Comparison of ENCODE assay signal across 1 cellular context in genomic region chr1:226679853-226680516, GRCh38.
A peak's percentile ranks its signal among the peaks of the same experiment; 100 is the strongest.
TF ChIP-seq lines count a peak whose summit lies in the region.

No MANE protein-coding gene starts in this region.

TF ChIP-seq in HEK293, 187 proteins besides CTCF, POLR2A, EP300 and RAD21 (continued from another document):
- TF ChIP-seq ZFHX2 (tag by site-specific recombination; conservative IDR thresholded peaks at IDR 0.05) (peak; percentile 39; the same call in 1 of the 2 replicates), SP3 (tag by site-specific recombination; IDR thresholded peaks at IDR 0.05) (peak; percentile 79), ZNF335 (tag by site-specific recombination; conservative IDR thresholded peaks at IDR 0.05) (peak; percentile 69), ZNF121 (tag by site-specific recombination; IDR thresholded peaks at IDR 0.05) (peak; percentile 99), PATZ1 (tag by site-specific recombination; IDR thresholded peaks at IDR 0.05) (peak; percentile 82), ZIC2 (tag by site-specific recombination; IDR thresholded peaks at IDR 0.05) (peak; percentile 73), MEIS1 (CRISPR knock-in tag; IDR thresholded peaks at IDR 0.05; ENCODE audit: borderline replicate concordance) (no peak), ZNF433 (tag by site-specific recombination; IDR thresholded peaks at IDR 0.05; ENCODE audit: low read depth) (no peak), ZNF366 (tag by site-specific recombination; conservative IDR thresholded peaks at IDR 0.05) (peak; percentile 32; the same call in 1 of the 2 replicates), ZNF629 (tag by site-specific recombination; IDR thresholded peaks at IDR 0.05) (peak; percentile 76), ZNF398 (tag by site-specific recombination; IDR thresholded peaks at IDR 0.05) (no peak), ZNF341 (tag by site-specific recombination; IDR thresholded peaks at IDR 0.05; ENCODE audit: low read depth) (peak; percentile 62), ZBTB7A (tag by site-specific recombination; IDR thresholded peaks at IDR 0.05; ENCODE audit: low read depth) (no peak), KLF9 (tag by site-specific recombination; IDR thresholded peaks at IDR 0.05; ENCODE audit: low read depth) (peak; percentile 92), BCL11A (tag by site-specific recombination; IDR thresholded peaks at IDR 0.05; ENCODE audit: low read depth) (no peak), ZNF501 (tag by site-specific recombination; IDR thresholded peaks at IDR 0.05) (0 out of 2 replicates have a peak, but pooled peaks have one; percentile 38), FEZF1 (tag by site-specific recombination; IDR thresholded peaks at IDR 0.05) (peak; percentile 94), ZNF623 (tag by site-specific recombination; IDR thresholded peaks at IDR 0.05) (no peak), GLIS1 (tag by site-specific recombination; IDR thresholded peaks at IDR 0.05) (peak; percentile 71), ZBTB21 (tag by site-specific recombination; IDR thresholded peaks at IDR 0.05) (peak; percentile 89), ZSCAN16 (tag by site-specific recombination; IDR thresholded peaks at IDR 0.05) (0 out of 2 replicates have a peak, but pooled peaks have one; percentile 13), ZNF2 (tag by site-specific recombination; IDR thresholded peaks at IDR 0.05) (0 out of 2 replicates have a peak, but pooled peaks have one; percentile 43), ZNF350 (tag by site-specific recombination; IDR thresholded peaks at IDR 0.05) (no peak), PRDM10 (tag by site-specific recombination; IDR thresholded peaks at IDR 0.05) (no peak), PRDM1 (tag by site-specific recombination; IDR thresholded peaks at IDR 0.05) (peak; percentile 92), ZNF571 (tag by site-specific recombination; IDR thresholded peaks at IDR 0.05) (no peak), ZSCAN30 (tag by site-specific recombination; IDR thresholded peaks at IDR 0.05) (no peak), KLF8 (tag by site-specific recombination; IDR thresholded peaks at IDR 0.05) (peak; percentile 58; the same call in 1 of the 2 replicates), ZNF473 (tag by site-specific recombination; IDR thresholded peaks at IDR 0.05) (no peak), BCL11B (tag by site-specific recombination; IDR thresholded peaks at IDR 0.05; ENCODE audit: low read depth) (no peak), ATF2 (tag by site-specific recombination; IDR thresholded peaks at IDR 0.05; ENCODE audit: low read depth) (peak; percentile 57; the same call in 1 of the 2 replicates), SP2 (tag by site-specific recombination; IDR thresholded peaks at IDR 0.05) (peak; percentile 65), ZNF146 (tag by site-specific recombination; IDR thresholded peaks at IDR 0.05) (no peak), SP7 (tag by site-specific recombination; IDR thresholded peaks at IDR 0.05) (peak; percentile 62), ZNF416 (tag by site-specific recombination; IDR thresholded peaks at IDR 0.05) (no peak), ZNF211 (tag by site-specific recombination; IDR thresholded peaks at IDR 0.05; ENCODE audit: low read depth) (no peak), ZNF18 (tag by site-specific recombination; IDR thresholded peaks at IDR 0.05) (no peak)
- TF ChIP-seq, protein P1, sequence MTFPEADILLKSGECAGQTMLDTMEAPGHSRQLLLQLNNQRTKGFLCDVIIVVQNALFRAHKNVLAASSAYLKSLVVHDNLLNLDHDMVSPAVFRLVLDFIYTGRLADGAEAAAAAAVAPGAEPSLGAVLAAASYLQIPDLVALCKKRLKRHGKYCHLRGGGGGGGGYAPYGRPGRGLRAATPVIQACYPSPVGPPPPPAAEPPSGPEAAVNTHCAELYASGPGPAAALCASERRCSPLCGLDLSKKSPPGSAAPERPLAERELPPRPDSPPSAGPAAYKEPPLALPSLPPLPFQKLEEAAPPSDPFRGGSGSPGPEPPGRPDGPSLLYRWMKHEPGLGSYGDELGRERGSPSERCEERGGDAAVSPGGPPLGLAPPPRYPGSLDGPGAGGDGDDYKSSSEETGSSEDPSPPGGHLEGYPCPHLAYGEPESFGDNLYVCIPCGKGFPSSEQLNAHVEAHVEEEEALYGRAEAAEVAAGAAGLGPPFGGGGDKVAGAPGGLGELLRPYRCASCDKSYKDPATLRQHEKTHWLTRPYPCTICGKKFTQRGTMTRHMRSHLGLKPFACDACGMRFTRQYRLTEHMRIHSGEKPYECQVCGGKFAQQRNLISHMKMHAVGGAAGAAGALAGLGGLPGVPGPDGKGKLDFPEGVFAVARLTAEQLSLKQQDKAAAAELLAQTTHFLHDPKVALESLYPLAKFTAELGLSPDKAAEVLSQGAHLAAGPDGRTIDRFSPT (tag by site-specific recombination; IDR thresholded peaks at IDR 0.05): peak; percentile 3; the same call in 1 of the 2 replicates
- TF ChIP-seq, protein P2, sequence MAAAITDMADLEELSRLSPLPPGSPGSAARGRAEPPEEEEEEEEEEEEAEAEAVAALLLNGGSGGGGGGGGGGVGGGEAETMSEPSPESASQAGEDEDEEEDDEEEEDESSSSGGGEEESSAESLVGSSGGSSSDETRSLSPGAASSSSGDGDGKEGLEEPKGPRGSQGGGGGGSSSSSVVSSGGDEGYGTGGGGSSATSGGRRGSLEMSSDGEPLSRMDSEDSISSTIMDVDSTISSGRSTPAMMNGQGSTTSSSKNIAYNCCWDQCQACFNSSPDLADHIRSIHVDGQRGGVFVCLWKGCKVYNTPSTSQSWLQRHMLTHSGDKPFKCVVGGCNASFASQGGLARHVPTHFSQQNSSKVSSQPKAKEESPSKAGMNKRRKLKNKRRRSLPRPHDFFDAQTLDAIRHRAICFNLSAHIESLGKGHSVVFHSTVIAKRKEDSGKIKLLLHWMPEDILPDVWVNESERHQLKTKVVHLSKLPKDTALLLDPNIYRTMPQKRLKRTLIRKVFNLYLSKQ (tag by site-specific recombination; IDR thresholded peaks at IDR 0.05; ENCODE audit: borderline replicate concordance): no peak
- TF ChIP-seq, protein P3, sequence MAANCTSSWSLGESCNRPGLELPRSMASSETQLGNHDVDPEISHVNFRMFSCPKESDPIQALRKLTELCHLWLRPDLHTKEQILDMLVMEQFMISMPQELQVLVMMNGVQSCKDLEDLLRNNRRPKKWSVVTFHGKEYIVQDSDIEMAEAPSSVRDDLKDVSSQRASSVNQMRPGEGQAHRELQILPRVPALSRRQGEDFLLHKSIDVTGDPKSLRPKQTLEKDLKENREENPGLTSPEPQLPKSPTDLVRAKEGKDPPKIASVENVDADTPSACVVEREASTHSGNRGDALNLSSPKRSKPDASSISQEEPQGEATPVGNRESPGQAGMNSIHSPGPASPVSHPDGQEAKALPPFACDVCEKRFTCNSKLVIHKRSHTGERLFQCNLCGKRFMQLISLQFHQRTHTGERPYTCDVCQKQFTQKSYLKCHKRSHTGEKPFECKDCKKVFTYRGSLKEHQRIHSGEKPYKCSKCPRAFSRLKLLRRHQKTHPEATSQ (tag by site-specific recombination; IDR thresholded peaks at IDR 0.05): no peak
- TF ChIP-seq, protein P4, sequence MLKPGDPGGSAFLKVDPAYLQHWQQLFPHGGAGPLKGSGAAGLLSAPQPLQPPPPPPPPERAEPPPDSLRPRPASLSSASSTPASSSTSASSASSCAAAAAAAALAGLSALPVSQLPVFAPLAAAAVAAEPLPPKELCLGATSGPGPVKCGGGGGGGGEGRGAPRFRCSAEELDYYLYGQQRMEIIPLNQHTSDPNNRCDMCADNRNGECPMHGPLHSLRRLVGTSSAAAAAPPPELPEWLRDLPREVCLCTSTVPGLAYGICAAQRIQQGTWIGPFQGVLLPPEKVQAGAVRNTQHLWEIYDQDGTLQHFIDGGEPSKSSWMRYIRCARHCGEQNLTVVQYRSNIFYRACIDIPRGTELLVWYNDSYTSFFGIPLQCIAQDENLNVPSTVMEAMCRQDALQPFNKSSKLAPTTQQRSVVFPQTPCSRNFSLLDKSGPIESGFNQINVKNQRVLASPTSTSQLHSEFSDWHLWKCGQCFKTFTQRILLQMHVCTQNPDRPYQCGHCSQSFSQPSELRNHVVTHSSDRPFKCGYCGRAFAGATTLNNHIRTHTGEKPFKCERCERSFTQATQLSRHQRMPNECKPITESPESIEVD (tag by site-specific recombination; IDR thresholded peaks at IDR 0.05): no peak
